9 cellular contexts compared by ENCODE assay signal in the genomic region with DNA sequence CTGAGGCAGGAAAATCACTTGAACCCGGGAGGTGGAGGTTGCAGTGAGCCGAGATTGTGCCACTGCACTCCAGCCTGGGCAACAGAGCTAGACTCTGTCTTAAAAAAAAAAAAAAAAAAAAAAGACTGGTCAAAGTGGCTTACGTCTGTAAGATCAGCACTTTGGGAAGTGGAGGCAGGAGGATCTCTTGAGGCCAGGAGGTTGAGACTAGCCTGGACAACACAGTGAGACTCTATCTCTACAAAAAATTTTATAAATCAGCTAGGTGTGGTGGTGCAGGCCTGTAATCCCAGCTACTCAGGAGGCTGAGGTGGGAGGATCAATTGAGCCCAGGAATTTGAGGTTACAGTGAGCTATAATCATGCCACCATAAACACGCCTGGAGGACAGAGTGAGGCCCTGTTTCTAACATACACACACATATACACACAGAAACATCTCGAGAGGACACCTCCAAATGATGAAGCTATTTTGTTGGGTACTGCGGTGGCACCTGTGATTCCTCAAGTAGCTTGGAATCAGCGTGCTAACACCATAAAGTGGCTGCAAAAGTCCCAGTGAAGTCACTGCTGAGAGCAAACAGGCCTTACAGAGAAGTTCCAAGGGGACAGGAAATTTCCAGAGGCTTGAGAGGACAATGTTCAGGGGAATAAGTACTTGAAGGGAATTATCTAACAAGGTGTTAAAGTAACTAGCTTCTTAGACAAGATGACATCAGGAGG. TPM values are rescaled to one million over a fixed set of nuclear protein-coding genes. Genes with fewer than 3 reads are reported as not detected.
DNase-seq lines count a peak whose midpoint lies in the region; ATAC-seq, FAIRE-seq and TF ChIP-seq lines count a peak whose summit lies in the region.
"Had no signal": no experiment of that assay in that cellular context is flagged by ENCODE, and none has a peak within 500 bp of the region (broad histone marks: within the 10 kb centered on the region; RNA-seq: fewer than 3 reads in every experiment).

No MANE protein-coding gene starts in this region.

- H3K4me3 ChIP-seq in kidney (ENCODE audit: low read length in 2 of 2) (peak overlapping the region; percentile 52 to 70), thoracic aorta (peak overlapping the region; percentile 74)

- peak overlapping the region; percentile 58 to 65 for H3K9ac ChIP-seq in kidney (ENCODE audit: low read length in 2 of 2)

- no peak for FAIRE-seq in kidney (lab: Jason Lieb, UNC)

- intact Hi-C loops in activated T-helper 2 cell treated with anti-CD3 and anti-CD28 coated beads, Interferon-gamma antibody, Interleukin-2, Interleukin-4, amounts not matched to agents 10 μg/mL and 5 μg/mL and 100 μg/mL, durations not matched to agents 14 hours and 24 hours and 36 hours (cut with micrococcal nuclease) = no loop called here
- intact Hi-C loops in kidney (cut with DNase I) = no loop called here

- peaks cover 52% of the 10 kb centered on the region for H3K4me1 Mint-ChIP-seq in activated CD4-positive, alpha-beta T cell treated with anti-CD3 and anti-CD28 coated beads, Interleukin-2, amount 10 ng/mL, durations not matched to agents 7 days and 5 days
- H3K4me1 Mint-ChIP-seq in activated T-helper 2 cell treated with anti-CD3 and anti-CD28 coated beads, Interferon-gamma antibody, Interleukin-2, Interleukin-4, amounts not matched to agents 10 μg/mL and 5 μg/mL and 100 μg/mL, durations not matched to agents 14 hours and 24 hours and 36 hours (ENCODE audit: low read depth) = peaks cover 41% of the 10 kb centered on the region

- no peak for TF ChIP-seq CTCF in kidney (IDR thresholded peaks at IDR 0.05; ENCODE audit: borderline replicate concordance, extremely low read depth, insufficient read depth)
- no peak for TF ChIP-seq CTCF in thoracic aorta (IDR thresholded peaks at IDR 0.05)

- POLR2A ChIA-PET in activated CD4-positive, alpha-beta T cell treated with anti-CD3 and anti-CD28 coated beads, Interleukin-2, amount 10 ng/mL, durations not matched to agents 7 days and 5 days (lab: Charles Lee) = interaction anchor here (0.5 kb wide), 1 partner anchor 55 kb away, joined by 4 read pairs; no protein-coding TSS in a partner anchor

- H3K27me3 Mint-ChIP-seq in activated CD4-positive, alpha-beta T cell treated with anti-CD3 and anti-CD28 coated beads, Interleukin-2, amount 10 ng/mL, durations not matched to agents 7 days and 5 days = no peaks in the 10 kb centered on the region
- H3K27me3 Mint-ChIP-seq in activated T-helper 2 cell treated with anti-CD3 and anti-CD28 coated beads, Interferon-gamma antibody, Interleukin-2, Interleukin-4, amounts not matched to agents 10 μg/mL and 5 μg/mL and 100 μg/mL, durations not matched to agents 14 hours and 24 hours and 36 hours (ENCODE audit: low read depth) = no peaks in the 10 kb centered on the region

- CTCF ChIA-PET in activated CD4-positive, alpha-beta T cell treated with anti-CD3 and anti-CD28 coated beads, Interleukin-2, amount 10 ng/mL, durations not matched to agents 7 days and 5 days (lab: Charles Lee) = interaction anchor here (0.5 to 1.7 kb wide), 3 partner anchors 8 to 503 kb away, joined by 3 to 5 read pairs (median 4); a partner anchor contains a TSS

- DNase-seq in activated CD4-positive, alpha-beta T cell treated with anti-CD3 and anti-CD28 coated beads, Interleukin-2, amount 10 ng/mL, durations not matched to agents 7 days and 5 days = no peak
- no peak for DNase-seq in activated CD4-positive, alpha-beta T cell treated with anti-CD3 and anti-CD28 coated beads for 4 hours
- DNase-seq in activated T-helper 2 cell treated with anti-CD3 and anti-CD28 coated beads, Interferon-gamma antibody, Interleukin-2, Interleukin-4, amounts not matched to agents 10 μg/mL and 5 μg/mL and 100 μg/mL, durations not matched to agents 14 hours and 24 hours and 36 hours (ENCODE audit: low spot score) = no peak
- DNase-seq in kidney (no peak), thoracic aorta (ENCODE audit: low spot score) (no peak), KG1 (lab: John Stamatoyannopoulos, UW) (no peak), germinal center (ENCODE audit: low spot score) (no peak)
- DNase-seq: DMS153 had no signal

- H3K36me3 Mint-ChIP-seq in activated CD4-positive, alpha-beta T cell treated with anti-CD3 and anti-CD28 coated beads, Interleukin-2, amount 10 ng/mL, durations not matched to agents 7 days and 5 days (ENCODE audit: low read depth) = peaks cover 16% of the 10 kb centered on the region
- H3K36me3 Mint-ChIP-seq in activated T-helper 2 cell treated with anti-CD3 and anti-CD28 coated beads, Interferon-gamma antibody, Interleukin-2, Interleukin-4, amounts not matched to agents 10 μg/mL and 5 μg/mL and 100 μg/mL, durations not matched to agents 14 hours and 24 hours and 36 hours (ENCODE audit: low read depth) = peaks cover 35% of the 10 kb centered on the region

- H3K36me3 ChIP-seq in kidney (ENCODE audit: control insufficient read depth in 1 of 2, insufficient read depth in 2 of 2, low read length in 2 of 2) (no peaks in the 10 kb centered on the region), thoracic aorta (peaks cover 10% of the 10 kb centered on the region)

- H3K4me1 ChIP-seq in kidney (ENCODE audit: control insufficient read depth in 1 of 2, insufficient read depth in 1 of 2, low read depth in 1 of 2, low read length in 2 of 2) = peaks cover 9 to 25% of the 10 kb centered on the region in 2 donors
- H3K4me1 ChIP-seq in thoracic aorta (ENCODE audit: control insufficient read depth in 1 of 2, low read depth in 2 of 2) = peaks cover 41 to 56% of the 10 kb centered on the region in 2 donors

- peak overlapping the region; percentile 80 for H3K4me3 Mint-ChIP-seq in activated CD4-positive, alpha-beta T cell treated with anti-CD3 and anti-CD28 coated beads, Interleukin-2, amount 10 ng/mL, durations not matched to agents 7 days and 5 days
- H3K4me3 Mint-ChIP-seq in activated T-helper 2 cell treated with anti-CD3 and anti-CD28 coated beads, Interferon-gamma antibody, Interleukin-2, Interleukin-4, amounts not matched to agents 10 μg/mL and 5 μg/mL and 100 μg/mL, durations not matched to agents 14 hours and 24 hours and 36 hours (ENCODE audit: low read depth) = peak overlapping the region; percentile 90

- no peaks in the 10 kb centered on the region for H3K9me3 Mint-ChIP-seq in activated CD4-positive, alpha-beta T cell treated with anti-CD3 and anti-CD28 coated beads, Interleukin-2, amount 10 ng/mL, durations not matched to agents 7 days and 5 days
- peaks cover 3% of the 10 kb centered on the region for H3K9me3 Mint-ChIP-seq in activated T-helper 2 cell treated with anti-CD3 and anti-CD28 coated beads, Interferon-gamma antibody, Interleukin-2, Interleukin-4, amounts not matched to agents 10 μg/mL and 5 μg/mL and 100 μg/mL, durations not matched to agents 14 hours and 24 hours and 36 hours

- no peaks in the 10 kb centered on the region for H3K27me3 ChIP-seq in thoracic aorta (replicated peaks; ENCODE audit: insufficient read depth)

- H3K9me3 ChIP-seq in kidney (ENCODE audit: control insufficient read depth in 1 of 2, low read length in 2 of 2) (no peaks in the 10 kb centered on the region), thoracic aorta (no peaks in the 10 kb centered on the region)

- peak overlapping the region; percentile 91 for H3K27ac Mint-ChIP-seq in activated CD4-positive, alpha-beta T cell treated with anti-CD3 and anti-CD28 coated beads, Interleukin-2, amount 10 ng/mL, durations not matched to agents 7 days and 5 days
- peak overlapping the region; percentile 85 for H3K27ac Mint-ChIP-seq in activated T-helper 2 cell treated with anti-CD3 and anti-CD28 coated beads, Interferon-gamma antibody, Interleukin-2, Interleukin-4, amounts not matched to agents 10 μg/mL and 5 μg/mL and 100 μg/mL, durations not matched to agents 14 hours and 24 hours and 36 hours

- ATAC-seq in thoracic aorta (ENCODE audit: insufficient number of reproducible peaks, low FRiP score, low read depth) (no peak), HG03460 (IDR thresholded peaks at IDR 0.05; ENCODE audit: unreplicated experiment) (no peak)

- H3K27ac ChIP-seq in kidney (ENCODE audit: low read depth in 2 of 2, low read length in 2 of 2) (peak overlapping the region in 1 of 2 donors; percentile 78), thoracic aorta (peak overlapping the region; percentile 79 to 95)

RNA-seq across cellular contexts. Expression of a gene that starts 1.4 kb away (rescaled TPM):
- 10 to 100 TPM; 76.6 to 78.7 TPM for total RNA-seq in activated CD4-positive, alpha-beta T cell treated with anti-CD3 and anti-CD28 coated beads, Interleukin-2, amount 10 ng/mL, durations not matched to agents 7 days and 5 days
- 81.8 and 84.5 TPM in 2 replicates for total RNA-seq in activated T-helper 2 cell treated with anti-CD3 and anti-CD28 coated beads, Interferon-gamma antibody, Interleukin-2, Interleukin-4, amounts not matched to agents 10 μg/mL and 5 μg/mL and 100 μg/mL, durations not matched to agents 14 hours and 24 hours and 36 hours
- 76.3 TPM for total RNA-seq in kidney
- 37.9 TPM for polyA plus RNA-seq in kidney (ENCODE audit: insufficient read depth, low read depth, low replicate concordance)
- 100 to 1,000 TPM in 1 of 2 donors, 10 to 100 TPM in 1; 91.9 to 110 TPM for total RNA-seq in thoracic aorta

RNA-seq across cellular contexts. Expression of a gene that starts 52.7 kb away (rescaled TPM):
- 10 to 100 TPM; 61.4 to 81.9 TPM for total RNA-seq in activated CD4-positive, alpha-beta T cell treated with anti-CD3 and anti-CD28 coated beads, Interleukin-2, amount 10 ng/mL, durations not matched to agents 7 days and 5 days
- 58.5 and 63.1 TPM in 2 replicates for total RNA-seq in activated T-helper 2 cell treated with anti-CD3 and anti-CD28 coated beads, Interferon-gamma antibody, Interleukin-2, Interleukin-4, amounts not matched to agents 10 μg/mL and 5 μg/mL and 100 μg/mL, durations not matched to agents 14 hours and 24 hours and 36 hours
- total RNA-seq in kidney = 37.3 TPM
- polyA plus RNA-seq in kidney (ENCODE audit: insufficient read depth, low read depth, low replicate concordance) = 21.5 TPM
- total RNA-seq in thoracic aorta = 10 to 100 TPM; 56.3 to 56.7 TPM
